ENCODE assay signal across 13 cellular contexts in the genomic region with DNA sequence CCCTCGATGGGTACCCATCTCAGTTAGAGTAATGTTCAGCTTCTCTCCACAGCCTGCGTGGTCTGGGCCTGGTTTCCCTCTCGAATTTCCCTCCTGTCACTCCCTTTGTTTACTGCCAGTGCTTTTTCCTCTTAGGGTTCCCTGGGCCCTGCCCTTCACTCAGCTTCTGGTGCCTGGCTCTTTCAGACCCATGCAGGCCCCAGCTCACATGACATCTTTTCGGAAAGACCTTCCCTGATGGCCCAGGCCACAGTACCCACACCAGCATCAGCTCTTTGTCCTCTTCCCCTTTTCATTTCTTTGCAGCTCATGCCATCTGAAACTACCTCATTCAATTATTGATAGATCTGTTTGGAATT.
DNase-seq lines count a peak whose midpoint lies in the region; ATAC-seq, FAIRE-seq and TF ChIP-seq lines count a peak whose summit lies in the region.
"Had no signal": no experiment of that assay in that cellular context is flagged by ENCODE, and none has a peak within 500 bp of the region (broad histone marks: within the 10 kb centered on the region; RNA-seq: fewer than 3 reads in every experiment).

No MANE protein-coding gene starts in this region.

- H3K36me3 Mint-ChIP-seq in natural killer cell = no peaks in the 10 kb centered on the region
- H3K36me3 Mint-ChIP-seq: IgD-negative memory B cell had no signal

- no peak for TF ChIP-seq EP300 in H1 (IDR thresholded peaks at IDR 0.05; ENCODE audit: borderline replicate concordance in 1 of 2, low read depth in 2 of 2, low read length in 2 of 2)

- DNase-seq in A673 (ENCODE audit: low spot score) = no peak
- no peak for DNase-seq in IMR-90
- DNase-seq in H1 (ENCODE audit: low read depth in 1 of 2, low spot score in 2 of 2) = no peak
- DNase-seq in natural killer cell = no peak
- no peak for DNase-seq in stimulated activated CD4-positive, alpha-beta T cell treated with anti-CD3 and anti-CD28 coated beads, Interleukin-4, amount 100 ng/mL, for 1 hour
- DNase-seq in HPDE6-E6E7 (ENCODE audit: extremely low spot score) = no peak
- no peak for DNase-seq in NCI-H510A (lab: John Stamatoyannopoulos, UW)
- DNase-seq: activated CD4-positive, alpha-beta T cell treated with anti-CD3 and anti-CD28 coated beads, Interleukin-2, amount 50 U/mL, for 1 hour; NCI-H345; SIG-M5; stimulated activated CD4-positive, alpha-beta T cell treated with anti-CD3 and anti-CD28 coated beads, Interleukin-12 subunit alpha, Interleukin-12 subunit beta, amount 100 ng/mL, for 4 hours had no signal

- no peaks in the 10 kb centered on the region for H3K27me3 Mint-ChIP-seq in natural killer cell (ENCODE audit: low read depth in 2 of 2)
- H3K27me3 Mint-ChIP-seq: IgD-negative memory B cell had no signal

- H2BK120ac ChIP-seq in IMR-90 (ENCODE audit: low read depth, low read length) = peak overlapping the region; percentile 61; the same call in 1 of the 2 replicates
- H2BK120ac ChIP-seq in H1 (replicated peaks; ENCODE audit: low read depth, low read length) = no peak overlapping the region

- H3K9me3 ChIP-seq in A673 (ENCODE audit: low read depth, low read length, poor library complexity, severe bottlenecking) (no peaks in the 10 kb centered on the region), IMR-90 (ENCODE audit: control insufficient read depth, insufficient read depth, low read length) (no peaks in the 10 kb centered on the region), H1 (ENCODE audit: insufficient read depth in 2 of 2, low read depth in 1 of 2, low read length in 1 of 2) (no peaks in the 10 kb centered on the region)

- H3K4ac ChIP-seq in IMR-90 (ENCODE audit: low read depth, low read length) (peak overlapping the region; percentile 76), H1 (replicated peaks; ENCODE audit: insufficient read length, low read depth, low read length) (no peak overlapping the region)

- in situ Hi-C loops in IMR-90 (cut with MboI; ENCODE audit: low sequenced_read_pairs) = no loop called here

- no peak overlapping the region for H3K18ac ChIP-seq in IMR-90 (ENCODE audit: low read depth, low read length)
- no peak overlapping the region for H3K18ac ChIP-seq in H1 (ENCODE audit: extremely low read depth, low read length)

- no peak overlapping the region for H3K4me3 Mint-ChIP-seq in natural killer cell

- H3K14ac ChIP-seq in IMR-90 (replicated peaks; ENCODE audit: low read depth, low read length) (peak overlapping the region; percentile 43), H1 (ENCODE audit: insufficient read length) (no peak overlapping the region)

- H3K4me1 Mint-ChIP-seq in natural killer cell = peaks cover 24 to 56% of the 10 kb centered on the region in 2 donors

- H3K23ac ChIP-seq in IMR-90 (ENCODE audit: low read depth, low read length) (no peak overlapping the region; the same call in 1 of the 2 replicates), H1 (ENCODE audit: insufficient read length) (no peak overlapping the region)

- dilution Hi-C loops in IMR-90 (cut with HindIII; ENCODE audit: low sequenced_read_pairs, unreplicated experiment) = no loop called here

- H2BK12ac ChIP-seq in H1 (ENCODE audit: low read depth, low read length) = no peak overlapping the region

- no peak overlapping the region for H4K91ac ChIP-seq in IMR-90 (ENCODE audit: insufficient read depth, low read depth, low read length)
- no peak overlapping the region for H4K91ac ChIP-seq in H1 (replicated peaks; ENCODE audit: insufficient read length, low read length)

- BruUV-seq in A673 (replicated peaks; lab: Mats Ljungman, UMichigan) (no TSS peak), IMR-90 (replicated peaks; lab: Mats Ljungman, UMichigan) (no TSS peak)

- no peak overlapping the region for H3K4me3 ChIP-seq in A673 (ENCODE audit: low read depth, low read length, poor library complexity, severe bottlenecking)
- H3K4me3 ChIP-seq in IMR-90 (ENCODE audit: insufficient read depth, low read depth, low read length) = no peak overlapping the region
- H3K4me3 ChIP-seq in H1 (ENCODE audit: extremely low read depth in 1 of 4, insufficient read depth in 2 of 4, low read depth in 3 of 4, low read length in 4 of 4) = no peak overlapping the region

- H3K9me1 ChIP-seq in IMR-90 (ENCODE audit: insufficient read depth, low read length) = peaks cover 23% of the 10 kb centered on the region

- no peak for FAIRE-seq in H1 (lab: Jason Lieb, UNC)

- H2AK5ac ChIP-seq in IMR-90 (ENCODE audit: low read depth, low read length) (0 out of 2 replicates have a peak overlapping the region, but pooled peaks have one; percentile 69), H1 (ENCODE audit: low read depth, low read length) (no peak overlapping the region)

- H3K23me2 ChIP-seq in H1 (ENCODE audit: low read depth, low read length) = no peaks in the 10 kb centered on the region

- ATAC-seq in IMR-90 (ENCODE audit: low read depth) = no peak
- no peak for ATAC-seq in natural killer cell
- no peak for ATAC-seq in GM19467 (IDR thresholded peaks at IDR 0.05; ENCODE audit: unreplicated experiment)

- H3K27me3 ChIP-seq in A673 (replicated peaks; ENCODE audit: insufficient read depth, low read depth, low read length, poor library complexity) (no peaks in the 10 kb centered on the region), IMR-90 (ENCODE audit: control insufficient read depth, insufficient read depth, low read length) (no peaks in the 10 kb centered on the region), H1 (replicated peaks in 1 of 4; ENCODE audit: control insufficient read depth in 3 of 4, extremely low read depth in 1 of 4, insufficient read depth in 3 of 4, low read length in 3 of 4) (no peaks in the 10 kb centered on the region)

- no peak overlapping the region; the same call in 2 of the 3 replicates for H2BK15ac ChIP-seq in IMR-90 (ENCODE audit: low read depth, low read length)
- H2BK15ac ChIP-seq in H1 (ENCODE audit: low read length) = peak overlapping the region; percentile 40; the same call in 1 of the 2 replicates

- H2AFZ ChIP-seq in IMR-90 (replicated peaks; ENCODE audit: low read length, poor library complexity) (no peak overlapping the region), H1 (ENCODE audit: low read length) (no peak overlapping the region)

- H4K5ac ChIP-seq in IMR-90 (ENCODE audit: low read depth, low read length) (0 out of 2 replicates have a peak overlapping the region, but pooled peaks have one; percentile 2), H1 (ENCODE audit: insufficient read length, low read depth, low read length) (no peak overlapping the region)

- H2BK20ac ChIP-seq in IMR-90 (ENCODE audit: low read depth, low read length) (no peak overlapping the region), H1 (ENCODE audit: low read length) (no peak overlapping the region)

- no peaks in the 10 kb centered on the region for H3K9me3 Mint-ChIP-seq in natural killer cell
- H3K9me3 Mint-ChIP-seq: IgD-negative memory B cell had no signal

- H4K8ac ChIP-seq in IMR-90 (ENCODE audit: low read depth in 2 of 2, low read length in 2 of 2) (peak overlapping the region; percentile 45 to 46; a peak in 1 of 4 replicates), H1 (ENCODE audit: extremely low read depth, insufficient read depth, low read length) (no peak overlapping the region)

- intact Hi-C loops in A673 (cut with micrococcal nuclease; ENCODE audit: unreplicated experiment) = no loop called here
- intact Hi-C loops in IMR-90 (cut with micrococcal nuclease) = no loop called here
- intact Hi-C loops in natural killer cell (cut with micrococcal nuclease) = no loop called here

- H3K4me2 ChIP-seq in IMR-90 (ENCODE audit: low read depth, low read length) (no peak overlapping the region), H1 (ENCODE audit: insufficient read depth in 1 of 2, low read depth in 2 of 2, low read length in 2 of 2) (no peak overlapping the region)

- no peak overlapping the region for H2BK5ac ChIP-seq in IMR-90 (ENCODE audit: low read depth, low read length, poor library complexity, severe bottlenecking)
- no peak overlapping the region for H2BK5ac ChIP-seq in H1 (ENCODE audit: low read depth, low read length)

- H3K36me3 ChIP-seq in A673 (ENCODE audit: insufficient read depth, low read length, poor library complexity, severe bottlenecking) (no peaks in the 10 kb centered on the region), IMR-90 (ENCODE audit: control insufficient read depth, insufficient read depth, low read length) (no peaks in the 10 kb centered on the region), H1 (ENCODE audit: control insufficient read depth in 2 of 4, insufficient read depth in 4 of 4, low read length in 3 of 4) (no peaks in the 10 kb centered on the region)

- no peaks in the 10 kb centered on the region for H4K20me1 ChIP-seq in IMR-90 (ENCODE audit: insufficient read depth, low read length)
- peaks cover 3 to 6% of the 10 kb centered on the region in 2 experiments for H4K20me1 ChIP-seq in H1 (replicated peaks in 1 of 2; ENCODE audit: control insufficient read depth in 1 of 2, insufficient read depth in 2 of 2, low read length in 2 of 2)

- H3K27ac ChIP-seq in A673 (ENCODE audit: low read depth, low read length, poor library complexity, severe bottlenecking) = peak overlapping the region; percentile 17
- no peak overlapping the region for H3K27ac ChIP-seq in IMR-90 (ENCODE audit: insufficient read depth, low read length)
- peak overlapping the region; percentile 1; the same call in 1 of the 2 replicates for H3K27ac ChIP-seq in H1 (ENCODE audit: low read depth, low read length)

- H3K4me1 ChIP-seq in A673 (ENCODE audit: insufficient read depth, low read length, poor library complexity, severe bottlenecking) = peaks cover 7% of the 10 kb centered on the region
- peaks cover 28% of the 10 kb centered on the region for H3K4me1 ChIP-seq in IMR-90 (ENCODE audit: control insufficient read depth, insufficient read depth, low read length)
- peaks cover 4 to 23% (median 12%) of the 10 kb centered on the region in 4 experiments for H3K4me1 ChIP-seq in H1 (replicated peaks in 1 of 4; ENCODE audit: control insufficient read depth in 3 of 4, insufficient read depth in 4 of 4, low read length in 3 of 4)

- H3K79me2 ChIP-seq in H1 (ENCODE audit: control insufficient read depth in 1 of 2, insufficient read depth in 2 of 2, low read length in 2 of 2) = peaks cover 0 to 52% of the 10 kb centered on the region in 2 experiments; a peak in 2 of 4 replicates

- H3K56ac ChIP-seq in IMR-90 (ENCODE audit: extremely low read depth, insufficient read depth, low read length) (no peak overlapping the region), H1 (replicated peaks; ENCODE audit: insufficient read length, low read depth, low read length) (no peak overlapping the region)

- H3K79me1 ChIP-seq in IMR-90 (ENCODE audit: low read depth in 1 of 2, low read length in 2 of 2) (peaks cover 29 to 78% of the 10 kb centered on the region in 2 experiments), H1 (ENCODE audit: low read depth, low read length) (no peaks in the 10 kb centered on the region; the same call in 1 of the 2 replicates)

- TF ChIP-seq RAD21 in IMR-90 (IDR thresholded peaks at IDR 0.05; ENCODE audit: low read length) (no peak), H1 (IDR thresholded peaks at IDR 0.05 in 1 of 2, conservative IDR thresholded peaks at IDR 0.05 in 1 of 2; ENCODE audit: low read depth in 2 of 2, low read length in 2 of 2) (no peak)

- POLR2A ChIA-PET in A673 (lab: Charles Lee; ENCODE audit: low non-redundant PET) (no interaction called here), IMR-90 (lab: Charles Lee; ENCODE audit: unreplicated experiment) (interaction anchor here (0.6 kb wide), 1 partner anchor 68 kb away, joined by 3 read pairs; no protein-coding TSS in a partner anchor), H1 (lab: Charles Lee; ENCODE audit: partially characterized antibody) (interaction anchor here (1.0 to 1.1 kb wide), 2 partner anchors 31 to 54 kb away, joined by 3 read pairs; no protein-coding TSS in a partner anchor)

- peak overlapping the region; percentile 1 to 37 for H3K27ac Mint-ChIP-seq in natural killer cell

- CTCF ChIA-PET in A673 (lab: Charles Lee) (no interaction called here), IMR-90 (lab: Yijun Ruan, JAX) (no interaction called here), H1 (lab: Charles Lee; ENCODE audit: partially characterized antibody) (interaction anchor here (0.7 to 14.9 kb wide), 10 partner anchors 10 to 260 kb away, joined by 3 to 246 read pairs (median 4); no protein-coding TSS in a partner anchor)

- TF ChIP-seq POLR2A in IMR-90 (IDR thresholded peaks at IDR 0.05; ENCODE audit: low read depth, low read length) = no peak
- no peak for TF ChIP-seq POLR2A in H1 (IDR thresholded peaks at IDR 0.05; ENCODE audit: control extremely low read depth in 1 of 2, low read depth in 2 of 2, low read length in 2 of 2)

- H2AK9ac ChIP-seq in IMR-90 (replicated peaks; ENCODE audit: low read depth, low read length, poor library complexity) = peak overlapping the region; percentile 6

- H3K9ac ChIP-seq in IMR-90 (ENCODE audit: low read depth, low read length) (no peak overlapping the region), H1 (replicated peaks in 1 of 4; ENCODE audit: extremely low read depth in 1 of 4, low read depth in 3 of 4, low read length in 3 of 4) (no peak overlapping the region)

- TF ChIP-seq CTCF in A673 (conservative IDR thresholded peaks at IDR 0.05; ENCODE audit: low read depth, low read length) = no peak
- TF ChIP-seq CTCF in IMR-90 (conservative IDR thresholded peaks at IDR 0.05; ENCODE audit: low read depth, low read length) = no peak
- no peak for TF ChIP-seq CTCF in H1 (IDR thresholded peaks at IDR 0.05; ENCODE audit: control extremely low read depth in 1 of 3, insufficient read depth in 1 of 3, low read depth in 1 of 3, low read length in 3 of 3)
- TF ChIP-seq CTCF in natural killer cell (IDR thresholded peaks at IDR 0.05) = no peak

- WGBS in IMR-90 (ENCODE audit: extremely low coverage in 2 of 2, insufficient read length in 1 of 2), 2 experiments = 49% methylated on average over 3 of the region's 4 CpGs; no CpG with 5 or more reads in 1 of the 2 experiments
- WGBS in H1 (ENCODE audit: extremely low coverage in 1 of 2, insufficient coverage in 1 of 2, insufficient read length in 1 of 2, insufficient replicate concordance in 2 of 2, low coverage in 1 of 2, low lambda C conversion rate in 2 of 2, missing lambda C conversion rate in 1 of 2), 2 experiments = 78% methylated on average over 4 of the region's 4 CpGs; no CpG with 5 or more reads in 1 of the 2 experiments
